ENCODE assay signal across 24 cellular contexts in genomic region chr1:117679868-117680267, GRCh38.
"Had no signal": no experiment of that assay in that cellular context is flagged by ENCODE, and none has a peak within 500 bp of the region (broad histone marks: within the 10 kb centered on the region; RNA-seq: fewer than 3 reads in every experiment).

No MANE protein-coding gene starts in this region.

- H3K27ac ChIP-seq: brain microvascular endothelial cell had no signal

- ATAC-seq: activated T-helper 17 cell treated with anti-CD3 and anti-CD28 coated beads, Interleukin-2, amount 50 U/mL, for 72 hours; K562; PC-3; T-cell had no signal

- H3K27me3 ChIP-seq: brain microvascular endothelial cell had no signal

- H3K4me3 ChIP-seq: K562 had no signal

- DNase-seq: activated CD4-positive, alpha-beta memory T cell treated with anti-CD3 and anti-CD28 coated beads for 36 hours; activated CD4-positive, alpha-beta T cell treated with anti-CD3 and anti-CD28 coated beads, Interleukin-2, amount 10 ng/mL, durations not matched to agents 7 days and 5 days; activated CD4-positive, CD25-positive, alpha-beta regulatory T cell; activated CD8-positive, alpha-beta memory T cell treated with anti-CD3 and anti-CD28 coated beads for 24 hours; activated gamma-delta T cell; activated naive CD4-positive, alpha-beta T cell treated with anti-CD3 and anti-CD28 coated beads for 36 hours; activated T-cell treated with anti-CD3 and anti-CD28 coated beads, Interleukin-2, amount 50 U/mL, for 48 hours; amygdala; brain microvascular endothelial cell; Karpas-422; MM.1S; NCI-H1105; NCI-H1436; NCI-H1694 treated with DMSO at 0.1 percent for 48 hours; NCI-H2029 treated with DMSO at 0.1 percent for 48 hours; NCI-H510A treated with DMSO at 0.1 percent for 48 hours; NCI-H69; PC-3; SHP77 treated with DMSO at 0.1 percent for 48 hours; T-cell; T-helper 2 cell; T1000 had no signal

- H3K36me3 ChIP-seq: brain microvascular endothelial cell had no signal
